Comparison of ENCODE assay signal across 13 cellular contexts in the genomic region with DNA sequence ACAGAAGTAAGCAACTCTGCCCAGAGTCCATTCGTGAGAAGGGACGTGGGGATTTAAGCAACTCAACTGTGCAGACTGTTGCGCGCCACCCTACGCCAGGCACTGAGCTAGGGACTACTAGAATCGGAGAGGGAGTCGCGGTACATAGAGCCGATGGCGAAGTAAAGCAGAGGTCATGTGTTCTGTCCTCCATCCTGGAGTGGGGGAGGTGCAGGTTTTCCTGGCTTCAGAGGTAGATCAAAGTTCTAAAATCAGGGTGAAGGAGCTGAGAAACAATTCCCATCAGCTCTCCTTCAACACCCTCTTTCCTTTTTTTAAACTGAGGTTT. TPM values are rescaled to one million over a fixed set of nuclear protein-coding genes. Genes with fewer than 3 reads are reported as not detected.
DNase-seq lines count a peak whose midpoint lies in the region; ATAC-seq, FAIRE-seq and TF ChIP-seq lines count a peak whose summit lies in the region.
"Had no signal": no experiment of that assay in that cellular context is flagged by ENCODE, and none has a peak within 500 bp of the region (broad histone marks: within the 10 kb centered on the region; RNA-seq: fewer than 3 reads in every experiment).

No MANE protein-coding gene starts in this region.

- H3K4me1 ChIP-seq in esophagus muscularis mucosa (peaks cover 0 to 20% (median 17%) of the 10 kb centered on the region in 4 donors), mesendoderm (ENCODE audit: control insufficient read depth, low read depth, low read length) (no peaks in the 10 kb centered on the region), testis (peaks cover 5% of the 10 kb centered on the region)

- H4K8ac ChIP-seq in mesendoderm (ENCODE audit: low read depth, low read length): no peak overlapping the region

- FAIRE-seq in HTR-8/SVneo (lab: Jason Lieb, UNC): no peak

- no peak overlapping the region for H3K4me2 ChIP-seq in mesendoderm (ENCODE audit: low read length)

- H3K4ac ChIP-seq in mesendoderm (ENCODE audit: low read depth, low read length): no peak overlapping the region

- intact Hi-C loops in esophagus muscularis mucosa (cut with DNase I) (loop anchor here (2.0 to 10.0 kb wide), 4 partner anchors 158 to 525 kb away; a partner anchor contains a TSS), testis (cut with DNase I; ENCODE audit: low total_unique reads) (no loop called here)

- no peak for ATAC-seq in T-helper 17 cell
- ATAC-seq in GM19328 (IDR thresholded peaks at IDR 0.05; ENCODE audit: unreplicated experiment): no peak
- ATAC-seq: activated CD4-positive, alpha-beta T cell treated with anti-CD3 and anti-CD28 coated beads for 36 hours had no signal

- no peak overlapping the region for H3K18ac ChIP-seq in mesendoderm (ENCODE audit: low read length)

- H3K27me3 Mint-ChIP-seq in T-helper 17 cell: no peaks in the 10 kb centered on the region
- H3K27me3 Mint-ChIP-seq: activated CD4-positive, alpha-beta T cell treated with anti-CD3 and anti-CD28 coated beads for 36 hours had no signal

- TF ChIP-seq CTCF in esophagus muscularis mucosa (IDR thresholded peaks at IDR 0.05) (no peak), testis (IDR thresholded peaks at IDR 0.05) (no peak)

- no peak overlapping the region for H2AK5ac ChIP-seq in mesendoderm (ENCODE audit: low read length)

- H3K4me1 Mint-ChIP-seq in T-helper 17 cell: peaks cover 7% of the 10 kb centered on the region
- H3K4me1 Mint-ChIP-seq: activated CD4-positive, alpha-beta T cell treated with anti-CD3 and anti-CD28 coated beads for 36 hours had no signal

- no peak overlapping the region for H2BK5ac ChIP-seq in mesendoderm (ENCODE audit: low read length)

- no peak for TF ChIP-seq EP300 in esophagus muscularis mucosa (IDR thresholded peaks at IDR 0.05)

- WGBS in esophagus muscularis mucosa: 68% methylated on average over 10 of the region's 10 CpGs
- no CpG with 5 or more reads among the region's 10 CpGs for WGBS in mesendoderm (ENCODE audit: extremely low coverage, insufficient coverage, low lambda C conversion rate)
- 40 to 41% methylated on average over 10 of the region's 10 CpGs for WGBS in testis, 2 donors

- no peak overlapping the region for H2BK120ac ChIP-seq in mesendoderm (ENCODE audit: low read depth, low read length)

- TF ChIP-seq POLR2A in esophagus muscularis mucosa (IDR thresholded peaks at IDR 0.05; ENCODE audit: low read depth) (no peak), testis (IDR thresholded peaks at IDR 0.05) (no peak)

- H3K79me2 ChIP-seq in mesendoderm (ENCODE audit: control insufficient read depth, insufficient read depth, low read length): no peaks in the 10 kb centered on the region

- no peaks in the 10 kb centered on the region for H3K79me1 ChIP-seq in mesendoderm (ENCODE audit: low read length)

- H3K9ac ChIP-seq in mesendoderm (ENCODE audit: low read length): no peak overlapping the region

- H3K27me3 ChIP-seq in esophagus muscularis mucosa (no peaks in the 10 kb centered on the region), mesendoderm (ENCODE audit: insufficient read depth, low read length, poor library complexity) (no peaks in the 10 kb centered on the region), testis (no peaks in the 10 kb centered on the region)
- H3K27me3 ChIP-seq: brain microvascular endothelial cell had no signal

- H3K36me3 ChIP-seq in esophagus muscularis mucosa: no peaks in the 10 kb centered on the region
- no peaks in the 10 kb centered on the region for H3K36me3 ChIP-seq in mesendoderm (ENCODE audit: control insufficient read depth, insufficient read depth, low read length)
- H3K36me3 ChIP-seq in testis (ENCODE audit: low read depth, missing control alignments): no peaks in the 10 kb centered on the region
- H3K36me3 ChIP-seq: brain microvascular endothelial cell had no signal

- H3K36me3 Mint-ChIP-seq in T-helper 17 cell (ENCODE audit: low read depth): peaks cover 6% of the 10 kb centered on the region

- H4K5ac ChIP-seq in mesendoderm (ENCODE audit: low read length): no peak overlapping the region

- H3K56ac ChIP-seq in mesendoderm (ENCODE audit: low read length): peak overlapping the region; percentile 69

- no peaks in the 10 kb centered on the region for H3K9me3 ChIP-seq in T-helper 17 cell (ENCODE audit: control insufficient read depth, low read length, poor library complexity, severe bottlenecking)
- no peaks in the 10 kb centered on the region for H3K9me3 ChIP-seq in esophagus muscularis mucosa
- no peaks in the 10 kb centered on the region for H3K9me3 ChIP-seq in testis

- H3K4me3 ChIP-seq in esophagus muscularis mucosa: peak overlapping the region; percentile 17 to 36 (median 26)
- no peak overlapping the region for H3K4me3 ChIP-seq in mesendoderm (ENCODE audit: low read length)
- no peak overlapping the region for H3K4me3 ChIP-seq in testis

- H2BK15ac ChIP-seq in mesendoderm (replicated peaks; ENCODE audit: low read depth): no peak overlapping the region

- H3K23ac ChIP-seq in mesendoderm (ENCODE audit: low read length): no peak overlapping the region

- H3K27ac ChIP-seq in esophagus muscularis mucosa (replicated peaks in 1 of 4): no peak overlapping the region
- H3K27ac ChIP-seq in mesendoderm (ENCODE audit: low read depth, low read length): no peak overlapping the region
- no peak overlapping the region for H3K27ac ChIP-seq in testis
- H3K27ac ChIP-seq: brain microvascular endothelial cell had no signal

- H3K27ac Mint-ChIP-seq in T-helper 17 cell: peak overlapping the region; percentile 62
- H3K27ac Mint-ChIP-seq: activated CD4-positive, alpha-beta T cell treated with anti-CD3 and anti-CD28 coated beads for 36 hours had no signal

- no peak overlapping the region for H3K4me3 Mint-ChIP-seq in T-helper 17 cell
- H3K4me3 Mint-ChIP-seq: activated CD4-positive, alpha-beta T cell treated with anti-CD3 and anti-CD28 coated beads for 36 hours had no signal

- DNase-seq in T-helper 17 cell (no peak), esophagus muscularis mucosa (ENCODE audit: extremely low spot score) (no peak), mesendoderm (peak; percentile 35), testis (peak; percentile 27), DMS53 treated with DMSO at 0.1 percent for 48 hours (lab: John Stamatoyannopoulos, UW; ENCODE audit: unreplicated experiment) (no peak), HTR-8/SVneo (ENCODE audit: insufficient read length, low spot score) (no peak)
- DNase-seq: activated CD4-positive, alpha-beta T cell treated with anti-CD3 and anti-CD28 coated beads for 36 hours; activated CD8-positive, alpha-beta memory T cell treated with anti-CD3 and anti-CD28 coated beads, Interleukin-2, amount 50 U/mL, for 4 hours; activated naive CD4-positive, alpha-beta T cell; brain microvascular endothelial cell; NCI-H1417 treated with DMSO at 0.1 percent for 48 hours; T1000 had no signal

RNA-seq across cellular contexts. Expression of a gene that starts 23.2 kb away (rescaled TPM):
- total RNA-seq in T-helper 17 cell (1 to 10 TPM; 5.1 to 5.8 TPM), esophagus muscularis mucosa (1 to 10 TPM; 4.0 to 5.0 (median 4.4) TPM), testis (1 to 10 TPM; 8.8 to 9.8 TPM)
- 6.0 TPM for polyA plus RNA-seq in mesendoderm (2013, experiment 1 of 2)
- 6.2 TPM for polyA plus RNA-seq in mesendoderm (2013, experiment 2 of 2)
- 13.9 TPM for polyA plus RNA-seq in testis (ENCODE audit: insufficient read depth, low read depth, low replicate concordance)

Comparison
In these comparisons a context has a peak if more than half of its experiments do, and no peak if none do; other contexts are left out.
1. DNase-seq: peak in mesendoderm (single experiment) and testis (single experiment); none in T-helper 17 cell (0 of 3), esophagus muscularis mucosa (single experiment), DMS53 treated with DMSO at 0.1 percent for 48 hours (single experiment) and HTR-8/SVneo (single experiment).
2. H3K4me3 ChIP-seq: peak in esophagus muscularis mucosa (4 of 4); none in mesendoderm (single experiment) and testis (0 of 2).